10 cellular contexts compared by ENCODE assay signal in the genomic region with DNA sequence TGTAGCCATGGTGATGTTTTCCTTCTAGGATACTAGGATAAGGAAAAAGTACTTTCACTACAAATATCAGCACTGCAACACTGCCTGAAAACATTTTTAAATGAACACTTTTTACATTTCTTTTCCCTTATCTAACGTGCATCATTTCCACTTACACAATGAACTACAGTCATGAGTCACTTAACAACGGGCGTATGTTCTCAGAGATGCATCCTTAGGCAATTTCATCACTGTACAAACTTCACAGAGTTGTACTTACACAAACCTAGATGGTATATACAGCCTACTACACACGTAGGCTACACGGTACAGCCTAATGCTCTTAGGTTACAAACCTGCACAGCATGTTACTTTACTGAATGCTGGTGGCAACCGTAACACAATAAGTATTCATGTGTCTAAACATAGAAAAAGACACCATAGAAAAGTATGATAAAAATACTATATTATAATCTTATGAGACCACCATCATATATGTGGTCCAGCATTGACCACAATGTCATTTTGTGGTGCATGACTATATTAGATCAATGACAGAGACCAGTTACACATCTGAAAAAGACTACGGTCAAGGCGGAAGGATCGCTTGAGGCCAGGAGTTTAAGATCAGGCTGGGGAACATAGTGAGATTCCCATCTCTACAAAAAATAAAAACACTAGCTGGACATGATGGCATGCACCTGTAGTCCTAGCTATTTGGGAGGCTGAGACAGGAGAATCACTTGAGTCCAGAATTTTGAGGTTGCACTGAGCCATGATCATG. TPM values are rescaled to one million over a fixed set of nuclear protein-coding genes. Genes with fewer than 3 reads are reported as not detected.
DNase-seq lines count a peak whose midpoint lies in the region; ATAC-seq, FAIRE-seq and TF ChIP-seq lines count a peak whose summit lies in the region.
"Had no signal": no experiment of that assay in that cellular context is flagged by ENCODE, and none has a peak within 500 bp of the region (broad histone marks: within the 10 kb centered on the region; RNA-seq: fewer than 3 reads in every experiment).

No MANE protein-coding gene starts in this region.

- H3K4me3 Mint-ChIP-seq in astrocyte (ENCODE audit: unreplicated experiment), result no peak overlapping the region
- no peak overlapping the region for H3K4me3 Mint-ChIP-seq in effector memory CD8-positive, alpha-beta T cell
- no peak overlapping the region for H3K4me3 Mint-ChIP-seq in stimulated activated memory B cell treated with anti-CD40 and anti-IgM and Interleukin-4, amounts not matched to agents 10 μg/mL and 1 μg/mL and 100 μg/mL, for 72 hours

- DNase-seq in AG20443 (ENCODE audit: low spot score), result peak; percentile 60
- DNase-seq in LHCN-M2 (ENCODE audit: low read depth), result peak; percentile 81
- DNase-seq in astrocyte (ENCODE audit: low read depth), result peak; percentile 95
- peak; percentile 8 for DNase-seq in inferior parietal cortex (ENCODE audit: extremely low spot score)
- DNase-seq in effector memory CD8-positive, alpha-beta T cell, result no peak
- no peak for DNase-seq in sciatic nerve (ENCODE audit: low spot score)
- no peak for DNase-seq in frontal cortex (ENCODE audit: low spot score in 2 of 2)
- DNase-seq: glutamatergic neuron, upper lobe of left lung had no signal

- H3K27me3 Mint-ChIP-seq in astrocyte (ENCODE audit: low read depth, unreplicated experiment), result no peaks in the 10 kb centered on the region
- no peaks in the 10 kb centered on the region for H3K27me3 Mint-ChIP-seq in effector memory CD8-positive, alpha-beta T cell
- no peaks in the 10 kb centered on the region for H3K27me3 Mint-ChIP-seq in stimulated activated memory B cell treated with anti-CD40 and anti-IgM and Interleukin-4, amounts not matched to agents 10 μg/mL and 1 μg/mL and 100 μg/mL, for 72 hours

- H3K36me3 Mint-ChIP-seq in astrocyte (ENCODE audit: low read depth, unreplicated experiment), result peaks cover 3% of the 10 kb centered on the region
- peaks cover 40% of the 10 kb centered on the region for H3K36me3 Mint-ChIP-seq in effector memory CD8-positive, alpha-beta T cell (ENCODE audit: insufficient read depth)
- H3K36me3 Mint-ChIP-seq in stimulated activated memory B cell treated with anti-CD40 and anti-IgM and Interleukin-4, amounts not matched to agents 10 μg/mL and 1 μg/mL and 100 μg/mL, for 72 hours, result peaks cover 20% of the 10 kb centered on the region

- H3K27ac ChIP-seq in astrocyte (ENCODE audit: low read depth, low read length), result peak overlapping the region; percentile 81
- H3K27ac ChIP-seq: upper lobe of left lung had no signal

- H3K9me3 Mint-ChIP-seq in astrocyte (ENCODE audit: unreplicated experiment), result no peaks in the 10 kb centered on the region
- H3K9me3 Mint-ChIP-seq in effector memory CD8-positive, alpha-beta T cell, result no peaks in the 10 kb centered on the region
- no peaks in the 10 kb centered on the region for H3K9me3 Mint-ChIP-seq in stimulated activated memory B cell treated with anti-CD40 and anti-IgM and Interleukin-4, amounts not matched to agents 10 μg/mL and 1 μg/mL and 100 μg/mL, for 72 hours

- H3K79me2 ChIP-seq in astrocyte (ENCODE audit: insufficient read depth, low read length), result peaks cover 61% of the 10 kb centered on the region

- H4K20me1 ChIP-seq in astrocyte (ENCODE audit: insufficient read depth, low read length), result peaks cover 35% of the 10 kb centered on the region

- H3K27me3 ChIP-seq in astrocyte (ENCODE audit: insufficient read depth, low read length), result no peaks in the 10 kb centered on the region
- H3K27me3 ChIP-seq: upper lobe of left lung had no signal

- H3K4me3 ChIP-seq in astrocyte (ENCODE audit: insufficient read depth, low read depth, low read length), result no peak overlapping the region
- H3K4me3 ChIP-seq: upper lobe of left lung had no signal

- no peak for ATAC-seq in effector memory CD8-positive, alpha-beta T cell (replicated peaks)
- no peak for ATAC-seq in stimulated activated memory B cell treated with anti-CD40 and anti-IgM and Interleukin-4, amounts not matched to agents 10 μg/mL and 1 μg/mL and 100 μg/mL, for 72 hours
- ATAC-seq in sciatic nerve, result no peak

- FAIRE-seq in astrocyte (lab: Jason Lieb, UNC), result peak; percentile 54
- no peak for FAIRE-seq in frontal cortex (lab: Jason Lieb, UNC)

- H3K27ac Mint-ChIP-seq in astrocyte (ENCODE audit: unreplicated experiment), result no peak overlapping the region
- no peak overlapping the region for H3K27ac Mint-ChIP-seq in effector memory CD8-positive, alpha-beta T cell
- no peak overlapping the region for H3K27ac Mint-ChIP-seq in stimulated activated memory B cell treated with anti-CD40 and anti-IgM and Interleukin-4, amounts not matched to agents 10 μg/mL and 1 μg/mL and 100 μg/mL, for 72 hours

- intact Hi-C loops in sciatic nerve (cut with DNase I), result no loop called here

- H3K9ac ChIP-seq in astrocyte (ENCODE audit: low read length), result peak overlapping the region; percentile 53

- no peak for TF ChIP-seq CTCF in astrocyte (IDR thresholded peaks at IDR 0.05; ENCODE audit: insufficient read depth, low read depth, low read length)

- H3K4me2 ChIP-seq in astrocyte (ENCODE audit: low read length), result peak overlapping the region; percentile 53

- no peak overlapping the region for H2AFZ ChIP-seq in astrocyte (ENCODE audit: low read depth, low read length)

- peaks cover 13% of the 10 kb centered on the region for H3K4me1 ChIP-seq in astrocyte (ENCODE audit: insufficient read depth, low read length)

- H3K36me3 ChIP-seq in astrocyte (ENCODE audit: insufficient read depth, low read length), result peaks cover 8% of the 10 kb centered on the region

- no peaks in the 10 kb centered on the region for H3K9me3 ChIP-seq in astrocyte (ENCODE audit: insufficient read depth, low read depth, low read length)
- H3K9me3 ChIP-seq: upper lobe of left lung had no signal

- H3K4me1 Mint-ChIP-seq in astrocyte (ENCODE audit: low read depth, unreplicated experiment), result peaks cover 16% of the 10 kb centered on the region
- peaks cover 13 to 26% of the 10 kb centered on the region in 2 donors for H3K4me1 Mint-ChIP-seq in effector memory CD8-positive, alpha-beta T cell (ENCODE audit: low read depth in 2 of 2)
- H3K4me1 Mint-ChIP-seq in stimulated activated memory B cell treated with anti-CD40 and anti-IgM and Interleukin-4, amounts not matched to agents 10 μg/mL and 1 μg/mL and 100 μg/mL, for 72 hours, result peaks cover 17% of the 10 kb centered on the region

RNA-seq across cellular contexts. Expression of gene WDR33, which starts 39.8 kb away (rescaled TPM):
- total RNA-seq in LHCN-M2 (2014; rRNA removed), result 22.9 and 25.3 TPM in 2 replicates
- polyA plus RNA-seq in LHCN-M2 (2012), result 14.9 TPM
- 40.9 and 41.8 TPM in 2 replicates for total RNA-seq in astrocyte
- total RNA-seq in sciatic nerve, result 60.9 TPM
- total RNA-seq in frontal cortex, result 74.6 TPM

Comparison
In these comparisons a context has a peak if more than half of its experiments do, and no peak if none do; other contexts are left out.
1. DNase-seq: peak in AG20443 (single experiment), LHCN-M2 (single experiment), astrocyte (single experiment) and inferior parietal cortex (single experiment); none in effector memory CD8-positive, alpha-beta T cell (0 of 3), sciatic nerve (single experiment) and frontal cortex (0 of 2).